16 cellular contexts compared by ENCODE assay signal in genomic region chr11:89443366-89444303, GRCh38. TPM values are rescaled to one million over a fixed set of nuclear protein-coding genes. Genes with fewer than 3 reads are reported as not detected.
DNase-seq lines count a peak whose midpoint lies in the region; ATAC-seq and TF ChIP-seq lines count a peak whose summit lies in the region.
"Had no signal": no experiment of that assay in that cellular context is flagged by ENCODE, and none has a peak within 500 bp of the region (broad histone marks: within the 10 kb centered on the region; RNA-seq: fewer than 3 reads in every experiment).

No MANE protein-coding gene starts in this region.

- H3K4me2 ChIP-seq in GM23338, result no peak overlapping the region

- H3K4me1 Mint-ChIP-seq in osteocyte (ENCODE audit: unreplicated experiment), result peaks cover 10% of the 10 kb centered on the region
- no peaks in the 10 kb centered on the region for H3K4me1 Mint-ChIP-seq in GM23338
- H3K4me1 Mint-ChIP-seq in type B pancreatic cell (ENCODE audit: unreplicated experiment), result no peaks in the 10 kb centered on the region

- H2AFZ ChIP-seq in GM23338, result no peak overlapping the region
- H2AFZ ChIP-seq: GM23248 had no signal

- no peaks in the 10 kb centered on the region for H3K79me2 ChIP-seq in GM23338 (replicated peaks; ENCODE audit: insufficient read depth)

- ATAC-seq in GM23338, result no peak
- ATAC-seq: CD8-positive, alpha-beta T cell; K562 had no signal

- no peaks in the 10 kb centered on the region for H4K20me1 ChIP-seq in GM23338 (replicated peaks; ENCODE audit: insufficient read depth)

- no peaks in the 10 kb centered on the region for H3K4me1 ChIP-seq in GM23338 (ENCODE audit: insufficient read depth)

- no peaks in the 10 kb centered on the region for H3K27me3 ChIP-seq in GM23338 (ENCODE audit: insufficient read depth)

- H3K4me3 Mint-ChIP-seq in osteocyte (ENCODE audit: unreplicated experiment) (no peak overlapping the region), GM23338 (no peak overlapping the region), type B pancreatic cell (no peak overlapping the region)
- H3K4me3 Mint-ChIP-seq: CD8-positive, alpha-beta T cell had no signal

- in situ Hi-C loops in astrocyte of the spinal cord (cut with HindIII; ENCODE audit: low sequenced_read_pairs), result no loop called here

- DNase-seq in SK-N-DZ (ENCODE audit: low spot score) (peak; percentile 92), astrocyte of the spinal cord (ENCODE audit: low read depth, low spot score) (peak; percentile 40), kidney tubule cell (ENCODE audit: low spot score) (peak; percentile 16), osteocyte (ENCODE audit: extremely low spot score, unreplicated experiment) (no peak), GM23338 (ENCODE audit: low spot score) (no peak), type B pancreatic cell (ENCODE audit: extremely low spot score, unreplicated experiment) (no peak), SKM-1 treated with dmso at 0.1 percent for 144 hours (lab: John Stamatoyannopoulos, UW; ENCODE audit: unreplicated experiment) (no peak)
- DNase-seq: CD8-positive, alpha-beta T cell; DND-41; GDM1; GM23248; NCI-H1694; NCI-H446; RPMI8226 had no signal

- H3K27me3 Mint-ChIP-seq in osteocyte (ENCODE audit: unreplicated experiment), result no peaks in the 10 kb centered on the region
- peaks cover 2% of the 10 kb centered on the region for H3K27me3 Mint-ChIP-seq in GM23338 (ENCODE audit: insufficient read depth, low read depth, poor library complexity)
- no peaks in the 10 kb centered on the region for H3K27me3 Mint-ChIP-seq in type B pancreatic cell

- no peaks in the 10 kb centered on the region for H3K9me2 ChIP-seq in GM23338 (ENCODE audit: insufficient read depth)

- H3K36me3 ChIP-seq in GM23338 (ENCODE audit: insufficient read depth), result peaks cover 5% of the 10 kb centered on the region; the same call in 1 of the 2 replicates

- TF ChIP-seq CTCF in astrocyte of the spinal cord (IDR thresholded peaks at IDR 0.05; ENCODE audit: low read depth, low read length), result no peak
- no peak for TF ChIP-seq CTCF in osteocyte (IDR thresholded peaks at IDR 0.05)
- TF ChIP-seq CTCF in GM23338 (conservative IDR thresholded peaks at IDR 0.05; ENCODE audit: low read depth in 2 of 2), result no peak
- no peak for TF ChIP-seq CTCF in type B pancreatic cell (conservative IDR thresholded peaks at IDR 0.05)

- no peak overlapping the region for H3K27ac ChIP-seq in GM23338 (ENCODE audit: low read depth)
- H3K27ac ChIP-seq: GM23248 had no signal

- H3K4me3 ChIP-seq in astrocyte of the spinal cord (ENCODE audit: low read depth, low read length), result no peak overlapping the region
- no peak overlapping the region for H3K4me3 ChIP-seq in GM23338
- H3K4me3 ChIP-seq: GM23248, K562 had no signal

- H3K9me3 Mint-ChIP-seq in osteocyte (ENCODE audit: unreplicated experiment) (peaks cover 6% of the 10 kb centered on the region), GM23338 (peaks cover 6% of the 10 kb centered on the region; the same call in 1 of the 3 replicates), type B pancreatic cell (no peaks in the 10 kb centered on the region)

- H3K36me3 Mint-ChIP-seq in osteocyte (ENCODE audit: unreplicated experiment) (peaks cover 42% of the 10 kb centered on the region), GM23338 (ENCODE audit: low read depth) (peaks cover 11% of the 10 kb centered on the region; the same call in 2 of the 3 replicates), type B pancreatic cell (no peaks in the 10 kb centered on the region)
- H3K36me3 Mint-ChIP-seq: CD8-positive, alpha-beta T cell had no signal

- no peaks in the 10 kb centered on the region for H3F3A ChIP-seq in GM23338 (replicated peaks; ENCODE audit: low read depth)

- H3K27ac Mint-ChIP-seq in osteocyte (ENCODE audit: unreplicated experiment) (peak overlapping the region; percentile 11), GM23338 (no peak overlapping the region), type B pancreatic cell (no peak overlapping the region)
- H3K27ac Mint-ChIP-seq: CD8-positive, alpha-beta T cell had no signal

TF ChIP-seq in GM23338, 12 proteins besides CTCF, POLR2A, EP300 and RAD21 (continues in another document):
- TF ChIP-seq ETS1 (IDR thresholded peaks at IDR 0.05), result no peak
- no peak for TF ChIP-seq CREB1 (CRISPR knock-in tag; IDR thresholded peaks at IDR 0.05; ENCODE audit: low read depth)
- TF ChIP-seq POLR2AphosphoS5 (IDR thresholded peaks at IDR 0.05; ENCODE audit: low read depth), result no peak
- TF ChIP-seq REST (IDR thresholded peaks at IDR 0.05; ENCODE audit: unreplicated experiment), result no peak
- no peak for TF ChIP-seq NANOG (IDR thresholded peaks at IDR 0.05; ENCODE audit: borderline replicate concordance)
- TF ChIP-seq ZNF331 (CRISPR knock-in tag; IDR thresholded peaks at IDR 0.05; ENCODE audit: low read depth), result no peak
- TF ChIP-seq STAT1 (IDR thresholded peaks at IDR 0.05; ENCODE audit: unreplicated experiment), result no peak
- TF ChIP-seq ZNF114 (CRISPR knock-in tag; IDR thresholded peaks at IDR 0.05), result no peak
- no peak for TF ChIP-seq EZH2 (IDR thresholded peaks at IDR 0.05; ENCODE audit: low read depth, unreplicated experiment)

RNA-seq across cellular contexts. Expression of gene NOX4, which starts 47.5 kb away (rescaled TPM):
- 4.3 and 8.4 TPM in 2 replicates for polyA plus RNA-seq in SK-N-DZ (2014; cell fraction: cytosol; rRNA removed)
- polyA plus RNA-seq in SK-N-DZ (2014; cell fraction: nucleus; rRNA removed), result 18.0 and 35.4 TPM in 2 replicates
- 19.6 and 20.1 TPM in 2 replicates for total RNA-seq in osteocyte
- total RNA-seq in GM23338 (2014; rRNA removed; shearing (Covaris generic)), result 2.6 and 11.5 TPM in 2 replicates
- 1.9 TPM in 2 replicates for polyA plus RNA-seq in GM23338 (2016; fragmentation: Nextera tagmentation; extraction: Ambion mirVana)
- 3.4 and 3.7 TPM in 2 replicates for total RNA-seq in type B pancreatic cell (ENCODE audit: low replicate concordance)
- total RNA-seq: CD8-positive, alpha-beta T cell; K562; OCI-LY7 had no signal
- polyA plus RNA-seq: K562 had no signal

Comparison
In these comparisons a context has a peak if more than half of its experiments do, and no peak if none do; other contexts are left out.
1. DNase-seq: peak in SK-N-DZ (single experiment), astrocyte of the spinal cord (single experiment) and kidney tubule cell (single experiment); none in osteocyte (single experiment), GM23338 (single experiment), type B pancreatic cell (single experiment) and SKM-1 treated with dmso at 0.1 percent for 144 hours (single experiment).